ENCODE assay signal across 24 cellular contexts in the genomic region with DNA sequence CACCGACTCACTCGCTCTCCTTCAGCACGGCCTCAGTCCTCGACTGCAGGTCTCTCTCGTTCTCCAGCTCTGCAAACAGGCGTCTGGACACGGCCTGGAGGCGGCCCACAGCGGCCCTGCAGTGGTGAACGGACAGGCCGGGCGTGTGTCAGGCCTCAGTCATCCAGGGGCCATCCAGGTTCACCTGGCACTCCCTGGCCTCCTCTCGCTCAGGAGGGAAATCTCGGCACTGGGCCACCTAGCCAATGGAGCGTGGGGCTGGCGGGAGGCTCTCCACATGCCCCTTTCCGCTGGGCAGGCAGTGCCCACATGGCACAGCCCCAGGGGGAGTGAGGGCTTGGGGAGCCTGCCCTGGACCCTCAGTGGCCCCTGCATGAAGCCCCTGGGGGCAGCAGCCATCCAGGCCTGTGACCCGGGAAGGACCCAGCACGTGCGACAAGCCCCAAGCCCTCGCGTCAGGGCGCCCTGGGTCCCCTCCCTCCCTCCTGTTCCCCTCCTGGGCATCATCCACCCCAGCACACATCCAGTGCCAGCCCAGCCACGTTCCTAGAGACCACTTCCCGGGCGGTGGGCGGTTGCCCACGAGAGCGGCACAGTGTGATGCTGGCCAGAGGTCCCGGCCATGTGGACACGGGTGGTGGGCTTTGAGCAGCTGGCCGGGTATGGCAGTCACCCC. TPM values are rescaled to one million over a fixed set of nuclear protein-coding genes. Genes with fewer than 3 reads are reported as not detected.
"Had no signal": no experiment of that assay in that cellular context is flagged by ENCODE, and none has a peak within 500 bp of the region (broad histone marks: within the 10 kb centered on the region; RNA-seq: fewer than 3 reads in every experiment).

No MANE protein-coding gene starts in this region.

- H3K4me1 ChIP-seq: pancreas, psoas muscle, right atrium auricular region had no signal

- H3K9me3 Mint-ChIP-seq: activated CD4-positive, alpha-beta memory T cell treated with anti-CD3 and anti-CD28 coated beads for 36 hours; dendritic cell treated with granulocyte-macrophage colony-stimulating factor and Interleukin-4, amounts not matched to agents 40 ng/mL and 50 ng/mL, for 4 days; immature natural killer cell; natural killer cell treated with Interleukin-12 subunit alpha and Interleukin-12 subunit beta and Interleukin-15 and Interleukin-18, amount 100 ng/mL, for 72 hours; stimulated activated effector memory CD8-positive, alpha-beta T cell treated with anti-CD3 and anti-CD28 coated beads, Interleukin-12 subunit alpha, Interleukin-12 subunit beta, amount 100 ng/mL, for 72 hours; stimulated activated naive CD8-positive, alpha-beta T cell treated with anti-CD3 and anti-CD28 coated beads, Interleukin-15, amount 100 ng/mL, for 72 hours; T-helper 1 cell treated with Interleukin-12 subunit alpha and Interleukin-12 subunit beta and Interleukin-4 antibody, amounts not matched to agents 30 μg/mL and 1 μg/mL, for 36 hours had no signal

- FAIRE-seq: pancreas, urothelium cell line had no signal

- H3K4me3 Mint-ChIP-seq: activated CD4-positive, alpha-beta memory T cell treated with anti-CD3 and anti-CD28 coated beads for 36 hours; activated naive CD4-positive, alpha-beta T cell treated with anti-CD3 and anti-CD28 coated beads, Interleukin-2, amount 10 ng/mL, durations not matched to agents 7 days and 5 days; dendritic cell treated with granulocyte-macrophage colony-stimulating factor and Interleukin-4, amounts not matched to agents 40 ng/mL and 50 ng/mL, for 4 days; immature natural killer cell; natural killer cell treated with Interleukin-12 subunit alpha and Interleukin-12 subunit beta and Interleukin-15 and Interleukin-18, amount 100 ng/mL, for 72 hours; stimulated activated effector memory CD8-positive, alpha-beta T cell treated with anti-CD3 and anti-CD28 coated beads, Interleukin-12 subunit alpha, Interleukin-12 subunit beta, amount 100 ng/mL, for 72 hours; stimulated activated naive CD8-positive, alpha-beta T cell treated with anti-CD3 and anti-CD28 coated beads, Interleukin-15, amount 100 ng/mL, for 72 hours; T-helper 1 cell treated with Interleukin-12 subunit alpha and Interleukin-12 subunit beta and Interleukin-4 antibody, amounts not matched to agents 30 μg/mL and 1 μg/mL, for 36 hours had no signal

- H3K9me3 ChIP-seq: neutrophil, pancreas, psoas muscle, right atrium auricular region, tibial nerve had no signal

- H3K4me1 Mint-ChIP-seq: activated naive CD4-positive, alpha-beta T cell treated with anti-CD3 and anti-CD28 coated beads, Interleukin-2, amount 10 ng/mL, durations not matched to agents 7 days and 5 days; immature natural killer cell; stimulated activated effector memory CD8-positive, alpha-beta T cell treated with anti-CD3 and anti-CD28 coated beads, Interleukin-12 subunit alpha, Interleukin-12 subunit beta, amount 100 ng/mL, for 72 hours had no signal

- ATAC-seq: pancreas; psoas muscle; stimulated activated effector memory CD8-positive, alpha-beta T cell treated with anti-CD3 and anti-CD28 coated beads, Interleukin-12 subunit alpha, Interleukin-12 subunit beta, amount 100 ng/mL, for 72 hours; stimulated activated naive CD8-positive, alpha-beta T cell treated with anti-CD3 and anti-CD28 coated beads, Interleukin-15, amount 100 ng/mL, for 72 hours had no signal

- H3K4me3 ChIP-seq: pancreas, psoas muscle, right atrium auricular region, tibial nerve had no signal

- H3K27ac Mint-ChIP-seq: activated CD4-positive, alpha-beta memory T cell treated with anti-CD3 and anti-CD28 coated beads for 36 hours; activated naive CD4-positive, alpha-beta T cell treated with anti-CD3 and anti-CD28 coated beads, Interleukin-2, amount 10 ng/mL, durations not matched to agents 7 days and 5 days; dendritic cell treated with granulocyte-macrophage colony-stimulating factor and Interleukin-4, amounts not matched to agents 40 ng/mL and 50 ng/mL, for 4 days; immature natural killer cell; natural killer cell treated with Interleukin-12 subunit alpha and Interleukin-12 subunit beta and Interleukin-15 and Interleukin-18, amount 100 ng/mL, for 72 hours; stimulated activated effector memory CD8-positive, alpha-beta T cell treated with anti-CD3 and anti-CD28 coated beads, Interleukin-12 subunit alpha, Interleukin-12 subunit beta, amount 100 ng/mL, for 72 hours; T-helper 1 cell treated with Interleukin-12 subunit alpha and Interleukin-12 subunit beta and Interleukin-4 antibody, amounts not matched to agents 30 μg/mL and 1 μg/mL, for 36 hours had no signal

- H3K27ac ChIP-seq: neutrophil, pancreas, psoas muscle, right atrium auricular region, tibial nerve had no signal

- H3K36me3 ChIP-seq: neutrophil, pancreas, right atrium auricular region, tibial nerve had no signal

- DNase-seq: activated CD4-positive, alpha-beta memory T cell treated with anti-CD3 and anti-CD28 coated beads for 36 hours; activated CD4-positive, alpha-beta T cell treated with anti-CD3 and anti-CD28 coated beads for 48 hours; activated naive CD4-positive, alpha-beta T cell treated with anti-CD3 and anti-CD28 coated beads, Interleukin-2, amount 10 ng/mL, durations not matched to agents 7 days and 5 days; activated T-cell treated with anti-CD3 and anti-CD28 coated beads, Interleukin-2, amount 50 U/mL, for 48 hours; amygdala; effector CD4-positive, alpha-beta T cell; erythroblast; foreskin melanocyte; immature natural killer cell; midbrain; psoas muscle; stimulated activated CD4-positive, alpha-beta T cell treated with anti-CD3 and anti-CD28 coated beads, Interleukin-2, amount 100 ng/mL, for 24 hours; stimulated activated naive CD8-positive, alpha-beta T cell treated with anti-CD3 and anti-CD28 coated beads, Interleukin-15, amount 100 ng/mL, for 72 hours had no signal

- H3K36me3 Mint-ChIP-seq: activated CD4-positive, alpha-beta memory T cell treated with anti-CD3 and anti-CD28 coated beads for 36 hours; activated naive CD4-positive, alpha-beta T cell treated with anti-CD3 and anti-CD28 coated beads, Interleukin-2, amount 10 ng/mL, durations not matched to agents 7 days and 5 days; immature natural killer cell; natural killer cell treated with Interleukin-12 subunit alpha and Interleukin-12 subunit beta and Interleukin-15 and Interleukin-18, amount 100 ng/mL, for 72 hours; stimulated activated effector memory CD8-positive, alpha-beta T cell treated with anti-CD3 and anti-CD28 coated beads, Interleukin-12 subunit alpha, Interleukin-12 subunit beta, amount 100 ng/mL, for 72 hours had no signal

- H3K27me3 ChIP-seq: right atrium auricular region had no signal

RNA-seq across cellular contexts. Expression of a gene that starts 18.1 kb away (rescaled TPM):
- total RNA-seq: activated CD4-positive, alpha-beta memory T cell treated with anti-CD3 and anti-CD28 coated beads for 36 hours; chondrocyte; natural killer cell treated with Interleukin-12 subunit alpha and Interleukin-12 subunit beta and Interleukin-15 and Interleukin-18, amount 100 ng/mL, for 72 hours; pancreas; psoas muscle; right atrium auricular region; tibial nerve had no signal
- polyA plus RNA-seq: immature natural killer cell had no signal

RNA-seq across cellular contexts. Expression of a gene that starts 33.6 kb away (rescaled TPM):
- total RNA-seq: activated CD4-positive, alpha-beta memory T cell treated with anti-CD3 and anti-CD28 coated beads for 36 hours; chondrocyte; liver; natural killer cell treated with Interleukin-12 subunit alpha and Interleukin-12 subunit beta and Interleukin-15 and Interleukin-18, amount 100 ng/mL, for 72 hours; right atrium auricular region had no signal
- polyA plus RNA-seq: immature natural killer cell had no signal
